18 cellular contexts compared by ENCODE assay signal in genomic region chr15:41860049-41860828, GRCh38. TPM values are rescaled to one million over a fixed set of nuclear protein-coding genes. Genes with fewer than 3 reads are reported as not detected.
DNase-seq lines count a peak whose midpoint lies in the region; ATAC-seq and TF ChIP-seq lines count a peak whose summit lies in the region.
"Had no signal": no experiment of that assay in that cellular context is flagged by ENCODE, and none has a peak within 500 bp of the region (broad histone marks: within the 10 kb centered on the region; RNA-seq: fewer than 3 reads in every experiment).

No MANE protein-coding gene starts in this region.

- no peak overlapping the region for H3K4me3 ChIP-seq in PC-3 (ENCODE audit: low read length)
- no peak overlapping the region for H3K4me3 ChIP-seq in neuronal stem cell (ENCODE audit: low read length in 2 of 2)

- H3K27ac ChIP-seq in PC-3 (ENCODE audit: low read length), result no peak overlapping the region
- no peak overlapping the region for H3K27ac ChIP-seq in neuronal stem cell (replicated peaks; ENCODE audit: low read length)

- intact Hi-C loops in PC-3 (cut with micrococcal nuclease), result no loop called here
- intact Hi-C loops in activated CD4-positive, alpha-beta T cell treated with anti-CD3 and anti-CD28 coated beads, Interleukin-2, amount 10 ng/mL, durations not matched to agents 24 days and 14 days (cut with micrococcal nuclease), result no loop called here

- no peaks in the 10 kb centered on the region for H3K9me3 Mint-ChIP-seq in activated CD4-positive, alpha-beta T cell treated with anti-CD3 and anti-CD28 coated beads, Interleukin-2, amount 10 ng/mL, durations not matched to agents 24 days and 14 days
- H3K9me3 Mint-ChIP-seq: brain; naive thymus-derived CD8-positive, alpha-beta T cell had no signal

- H3K4me3 Mint-ChIP-seq in activated CD4-positive, alpha-beta T cell treated with anti-CD3 and anti-CD28 coated beads, Interleukin-2, amount 10 ng/mL, durations not matched to agents 24 days and 14 days, result no peak overlapping the region
- H3K4me3 Mint-ChIP-seq: brain had no signal

- no peaks in the 10 kb centered on the region for H3K36me3 ChIP-seq in PC-3 (ENCODE audit: low read depth, low read length)
- no peaks in the 10 kb centered on the region for H3K36me3 ChIP-seq in neuronal stem cell (replicated peaks in 1 of 2; ENCODE audit: control insufficient read depth in 2 of 2, insufficient read depth in 2 of 2, low read length in 2 of 2)

- no peak overlapping the region for H4K91ac ChIP-seq in neuronal stem cell (ENCODE audit: low read depth, low read length, poor library complexity)

- H2BK12ac ChIP-seq in neuronal stem cell (ENCODE audit: low read length), result peak overlapping the region; percentile 23

- H2BK120ac ChIP-seq in neuronal stem cell (ENCODE audit: low read depth, low read length), result no peak overlapping the region

- H3K9me3 ChIP-seq in PC-3 (ENCODE audit: low read length) (no peaks in the 10 kb centered on the region), neuronal stem cell (replicated peaks in 1 of 2; ENCODE audit: control insufficient read depth in 2 of 2, insufficient read depth in 1 of 2, low read depth in 1 of 2, low read length in 2 of 2) (peaks cover 0 to 3% of the 10 kb centered on the region in 2 donors)
- H3K9me3 ChIP-seq: SK-N-SH had no signal

- no peak overlapping the region for H2BK5ac ChIP-seq in neuronal stem cell (ENCODE audit: low read length)

- H2AFZ ChIP-seq in PC-3 (ENCODE audit: low read length) (no peak overlapping the region), neuronal stem cell (ENCODE audit: low read length) (peak overlapping the region; percentile 78)

- peaks cover under 1% of the 10 kb centered on the region for H3K79me1 ChIP-seq in neuronal stem cell (ENCODE audit: low read depth, low read length)

- WGBS in neuronal stem cell (ENCODE audit: extremely low coverage in 2 of 2, insufficient read length in 2 of 2, insufficient replicate concordance in 1 of 2), 2 donors, result no CpG with 5 or more reads among the region's 15 CpGs

- no peak overlapping the region for H2BK15ac ChIP-seq in neuronal stem cell (ENCODE audit: low read length)

- no peak overlapping the region for H3K9ac ChIP-seq in PC-3 (ENCODE audit: low read length)
- H3K9ac ChIP-seq in neuronal stem cell (ENCODE audit: low read depth, low read length, poor library complexity), result no peak overlapping the region
- H3K9ac ChIP-seq: SK-N-SH had no signal

- no peaks in the 10 kb centered on the region for H3K9me2 ChIP-seq in PC-3 (replicated peaks; ENCODE audit: low read length)
- H3K9me2 ChIP-seq: SK-N-SH had no signal

- H3F3A ChIP-seq in PC-3 (ENCODE audit: low read length, unreplicated experiment), result no peaks in the 10 kb centered on the region

- no TSS peak for BruUV-seq in PC-3 (replicated peaks; lab: Mats Ljungman, UMichigan)

- no peak overlapping the region for H3K27ac Mint-ChIP-seq in activated CD4-positive, alpha-beta T cell treated with anti-CD3 and anti-CD28 coated beads, Interleukin-2, amount 10 ng/mL, durations not matched to agents 24 days and 14 days

- H3K23ac ChIP-seq in neuronal stem cell (ENCODE audit: low read depth, low read length, poor library complexity), result peak overlapping the region; percentile 31

- in situ Hi-C loops in GM13976 (cut with MboI; ENCODE audit: low sequenced_read_pairs, unreplicated experiment), result no loop called here

- no peak overlapping the region for H3K14ac ChIP-seq in neuronal stem cell (ENCODE audit: low read length)

- H3K27me3 Mint-ChIP-seq in activated CD4-positive, alpha-beta T cell treated with anti-CD3 and anti-CD28 coated beads, Interleukin-2, amount 10 ng/mL, durations not matched to agents 24 days and 14 days, result no peaks in the 10 kb centered on the region
- H3K27me3 Mint-ChIP-seq: brain; naive thymus-derived CD8-positive, alpha-beta T cell had no signal

- H3K4me2 ChIP-seq in PC-3 (ENCODE audit: low read length) (no peak overlapping the region), neuronal stem cell (ENCODE audit: insufficient read depth, low read length, poor library complexity, severe bottlenecking) (no peak overlapping the region)
- H3K4me2 ChIP-seq: SK-N-SH had no signal

- peak overlapping the region; percentile 53 for H3K18ac ChIP-seq in neuronal stem cell (ENCODE audit: low read length)

- CTCF ChIA-PET in PC-3 (lab: Charles Lee), result no interaction called here

- ATAC-seq in PC-3 (no peak), GM19395 (IDR thresholded peaks at IDR 0.05; ENCODE audit: unreplicated experiment) (no peak)
- ATAC-seq: naive thymus-derived CD8-positive, alpha-beta T cell had no signal

- DNase-seq in GM13976 (ENCODE audit: low spot score) (no peak), PC-3 (no peak), ecto neural progenitor cell (ENCODE audit: low spot score) (peak; percentile 62), neuronal stem cell (ENCODE audit: low spot score) (no peak), T-helper 9 cell (no peak)
- DNase-seq in activated CD4-positive, alpha-beta T cell treated with anti-CD3 and anti-CD28 coated beads, Interleukin-2, amount 10 ng/mL, durations not matched to agents 24 days and 14 days, result no peak
- DNase-seq: activated CD8-positive, alpha-beta memory T cell treated with anti-CD3 and anti-CD28 coated beads, Interleukin-2, amount 50 U/mL, for 4 hours; activated naive CD4-positive, alpha-beta T cell treated with Interleukin-2 at 50 U/mL for 16 hours; DMS79; effector CD4-positive, alpha-beta T cell; GOT3; naive thymus-derived CD8-positive, alpha-beta T cell; NCI-H187 treated with DMSO at 0.1 percent for 48 hours; NCI-H510A treated with DMSO at 0.1 percent for 48 hours; SK-N-SH; substantia nigra had no signal

- H4K20me1 ChIP-seq in PC-3 (ENCODE audit: low read length), result no peaks in the 10 kb centered on the region

- POLR2A ChIA-PET in PC-3 (lab: Charles Lee; ENCODE audit: unreplicated experiment), result no interaction called here

- H2AK5ac ChIP-seq in neuronal stem cell (ENCODE audit: low read depth, low read length), result peak overlapping the region; percentile 85

- no peaks in the 10 kb centered on the region for H3K36me3 Mint-ChIP-seq in activated CD4-positive, alpha-beta T cell treated with anti-CD3 and anti-CD28 coated beads, Interleukin-2, amount 10 ng/mL, durations not matched to agents 24 days and 14 days (ENCODE audit: low read depth)
- H3K36me3 Mint-ChIP-seq: brain; naive thymus-derived CD8-positive, alpha-beta T cell had no signal

- H3K4ac ChIP-seq in neuronal stem cell (ENCODE audit: low read length), result peak overlapping the region; percentile 70

- peaks cover 3% of the 10 kb centered on the region; the same call in 1 of the 2 replicates for H3K4me1 ChIP-seq in PC-3 (ENCODE audit: insufficient read depth, low read length)
- H3K4me1 ChIP-seq in neuronal stem cell (ENCODE audit: control insufficient read depth in 2 of 2, insufficient read depth in 1 of 2, low read depth in 1 of 2, low read length in 2 of 2), result peaks cover 8 to 16% of the 10 kb centered on the region in 2 donors

- H3K79me2 ChIP-seq in PC-3 (ENCODE audit: low read length), result no peaks in the 10 kb centered on the region

- H4K8ac ChIP-seq in neuronal stem cell (ENCODE audit: low read depth, low read length), result no peak overlapping the region

- TF ChIP-seq CTCF in GM13976 (IDR thresholded peaks at IDR 0.05; ENCODE audit: borderline replicate concordance, control extremely low read depth, extremely low read depth, insufficient read depth, missing control alignments) (peak; percentile 26), PC-3 (conservative IDR thresholded peaks at IDR 0.05; ENCODE audit: low read depth, low read length) (peak; percentile 30; the same call in 1 of the 2 replicates)

- H3K4me1 Mint-ChIP-seq in activated CD4-positive, alpha-beta T cell treated with anti-CD3 and anti-CD28 coated beads, Interleukin-2, amount 10 ng/mL, durations not matched to agents 24 days and 14 days, result peaks cover 7% of the 10 kb centered on the region

- H3K27me3 ChIP-seq in PC-3 (ENCODE audit: low read length) (no peaks in the 10 kb centered on the region), neuronal stem cell (ENCODE audit: control insufficient read depth in 3 of 3, insufficient read depth in 3 of 3, low read depth in 1 of 3, low read length in 3 of 3) (no peaks in the 10 kb centered on the region)

RNA-seq across cellular contexts. Expression of gene PLA2G4B, which starts 21.6 kb away (rescaled TPM):
- total RNA-seq in PC-3 (2014; rRNA removed), result 7.0 and 12.2 TPM in 2 replicates
- polyA plus RNA-seq in neuronal stem cell (2013, experiment 1 of 2), result 16.5 TPM
- polyA plus RNA-seq in neuronal stem cell (2013, experiment 2 of 2), result 15.9 TPM
- total RNA-seq in activated CD4-positive, alpha-beta T cell treated with anti-CD3 and anti-CD28 coated beads, Interleukin-2, amount 10 ng/mL, durations not matched to agents 24 days and 14 days, result 8.5 and 8.8 TPM in 2 replicates

RNA-seq across cellular contexts. Expression of gene JMJD7, which starts 32.3 kb away (rescaled TPM):
- 8.1 and 13.7 TPM in 2 replicates for total RNA-seq in PC-3 (2014; rRNA removed)
- 14.4 TPM for polyA plus RNA-seq in neuronal stem cell (2013, experiment 1 of 2)
- 14.3 TPM for polyA plus RNA-seq in neuronal stem cell (2013, experiment 2 of 2)
- 18.3 and 20.1 TPM in 2 replicates for total RNA-seq in activated CD4-positive, alpha-beta T cell treated with anti-CD3 and anti-CD28 coated beads, Interleukin-2, amount 10 ng/mL, durations not matched to agents 24 days and 14 days

RNA-seq across cellular contexts. Expression of gene SPTBN5, which starts 33.6 kb away (rescaled TPM):
- total RNA-seq in PC-3 (2014; rRNA removed), result 0.84 and 0.98 TPM in 2 replicates
- 0.08 TPM for polyA plus RNA-seq in neuronal stem cell (2013, experiment 1 of 2)
- polyA plus RNA-seq in neuronal stem cell (2013, experiment 2 of 2), result 0.14 TPM
- 0.64 and 0.65 TPM in 2 replicates for total RNA-seq in activated CD4-positive, alpha-beta T cell treated with anti-CD3 and anti-CD28 coated beads, Interleukin-2, amount 10 ng/mL, durations not matched to agents 24 days and 14 days
